ENCODE assay signal across 1 cellular context in genomic region chr3:129490273-129490675, GRCh38.
TF ChIP-seq lines count a peak whose summit lies in the region.

No MANE protein-coding gene starts in this region.

TF ChIP-seq in HepG2, 621 proteins besides CTCF, POLR2A, EP300 and RAD21 (continued from another document and continues in another):
- TF ChIP-seq ZBTB49 (CRISPR knock-in tag; IDR thresholded peaks at IDR 0.05; ENCODE audit: borderline replicate concordance) (no peak), NAIF1 (CRISPR knock-in tag; IDR thresholded peaks at IDR 0.05; ENCODE audit: borderline replicate concordance) (no peak), NFRKB (IDR thresholded peaks at IDR 0.05) (no peak), RBAK (CRISPR knock-in tag; IDR thresholded peaks at IDR 0.05) (no peak), MED1 (CRISPR knock-in tag; IDR thresholded peaks at IDR 0.05) (peak; percentile 66), TOPORS (CRISPR knock-in tag; IDR thresholded peaks at IDR 0.05) (no peak), ZSCAN5A (CRISPR knock-in tag; IDR thresholded peaks at IDR 0.05; ENCODE audit: borderline replicate concordance) (no peak), PRDM10 (CRISPR knock-in tag; IDR thresholded peaks at IDR 0.05; ENCODE audit: low read depth) (no peak), ZNF468 (CRISPR knock-in tag; IDR thresholded peaks at IDR 0.05) (no peak), CSRNP2 (CRISPR knock-in tag; conservative IDR thresholded peaks at IDR 0.05; ENCODE audit: low read depth) (no peak), CREBL2 (CRISPR knock-in tag; IDR thresholded peaks at IDR 0.05; ENCODE audit: borderline replicate concordance) (no peak), MLXIP (CRISPR knock-in tag; IDR thresholded peaks at IDR 0.05; ENCODE audit: borderline replicate concordance) (no peak), ZNF512 (CRISPR knock-in tag; IDR thresholded peaks at IDR 0.05) (no peak), CSRNP1 (CRISPR knock-in tag; IDR thresholded peaks at IDR 0.05) (no peak), HIC2 (CRISPR knock-in tag; IDR thresholded peaks at IDR 0.05; ENCODE audit: low read depth) (no peak), FOXA1 (IDR thresholded peaks at IDR 0.05) (no peak), FOXA1 (CRISPR knock-in tag; IDR thresholded peaks at IDR 0.05) (no peak), ARNTL (CRISPR knock-in tag; IDR thresholded peaks at IDR 0.05) (no peak), SP140L (CRISPR knock-in tag; IDR thresholded peaks at IDR 0.05; ENCODE audit: borderline replicate concordance) (no peak), KLF12 (CRISPR knock-in tag; IDR thresholded peaks at IDR 0.05; ENCODE audit: borderline replicate concordance) (no peak), HMG20A (CRISPR knock-in tag; IDR thresholded peaks at IDR 0.05; ENCODE audit: borderline replicate concordance) (no peak), ZMAT3 (CRISPR knock-in tag; conservative IDR thresholded peaks at IDR 0.05) (no peak), SMARCE1 (IDR thresholded peaks at IDR 0.05; ENCODE audit: borderline replicate concordance) (no peak), RXRB (CRISPR knock-in tag; IDR thresholded peaks at IDR 0.05; ENCODE audit: borderline replicate concordance) (peak; percentile 61; the same call in 1 of the 2 replicates), ZFP62 (CRISPR knock-in tag; IDR thresholded peaks at IDR 0.05) (no peak), HIVEP1 (CRISPR knock-in tag; IDR thresholded peaks at IDR 0.05) (no peak), NFKB2 (CRISPR knock-in tag; IDR thresholded peaks at IDR 0.05; ENCODE audit: borderline replicate concordance) (peak; percentile 65; the same call in 1 of the 2 replicates), SMAD3 (CRISPR knock-in tag; IDR thresholded peaks at IDR 0.05) (peak; percentile 88), RBFOX2 (IDR thresholded peaks at IDR 0.05; ENCODE audit: low read depth, low read length) (no peak), BORCS8-MEF2B (CRISPR knock-in tag; IDR thresholded peaks at IDR 0.05) (no peak), ZNF580 (CRISPR knock-in tag; IDR thresholded peaks at IDR 0.05; ENCODE audit: borderline replicate concordance, low read depth) (0 out of 2 replicates have a peak, but pooled peaks have one; percentile 54), BCL6 (CRISPR knock-in tag; IDR thresholded peaks at IDR 0.05) (0 out of 2 replicates have a peak, but pooled peaks have one; percentile 34), FOXP4 (CRISPR knock-in tag; IDR thresholded peaks at IDR 0.05) (no peak), POLR2AphosphoS2 (IDR thresholded peaks at IDR 0.05; ENCODE audit: low read depth, low read length) (no peak), SP1 (IDR thresholded peaks at IDR 0.05) (no peak), SP1 (CRISPR knock-in tag; IDR thresholded peaks at IDR 0.05) (no peak), ZNF276 (CRISPR knock-in tag; IDR thresholded peaks at IDR 0.05; ENCODE audit: low read depth) (no peak)
